32 cellular contexts compared by ENCODE assay signal in genomic region chrX:117978402-117978801, GRCh38.
"Had no signal": no experiment of that assay in that cellular context is flagged by ENCODE, and none has a peak within 500 bp of the region (broad histone marks: within the 10 kb centered on the region; RNA-seq: fewer than 3 reads in every experiment).

No MANE protein-coding gene starts in this region.

- H3K36me3 ChIP-seq: adrenal gland, cardiac muscle cell had no signal

- H3K27me3 ChIP-seq: adrenal gland, cardiac muscle cell had no signal

- FAIRE-seq: bronchial epithelial cell, TTC549 had no signal

- ATAC-seq: activated CD8-positive, alpha-beta T cell treated with anti-CD3 and anti-CD28 coated beads for 36 hours; activated naive CD4-positive, alpha-beta T cell treated with anti-CD3 and anti-CD28 coated beads, Interleukin-2, amount 50 U/mL, for 72 hours; activated T-cell treated with anti-CD3 and anti-CD28 coated beads, Interleukin-2, amount 50 U/mL, for 4 hours; activated T-cell treated with anti-CD3 and anti-CD28 coated beads, Interleukin-2, amount 50 U/mL, for 72 hours; activated T-helper 17 cell treated with anti-CD3 and anti-CD28 coated beads, Interleukin-2, amount 50 U/mL, for 72 hours had no signal

- H3K4me1 ChIP-seq: adrenal gland had no signal

- DNase-seq: activated B cell treated with CpG ODN at 0.5 μM for 24 hours; activated CD4-positive, alpha-beta memory T cell treated with anti-CD3 and anti-CD28 coated beads for 36 hours; activated CD4-positive, alpha-beta T cell treated with anti-CD3 and anti-CD28 coated beads for 4 hours; activated CD4-positive, alpha-beta T cell treated with anti-CD3 and anti-CD28 coated beads, Interleukin-2, amount 10 ng/mL, durations not matched to agents 24 days and 14 days; activated CD4-positive, alpha-beta T cell treated with anti-CD3 and anti-CD28 coated beads, Interleukin-2, amount 50 U/mL, for 1 hour; activated CD4-positive, alpha-beta T cell treated with anti-CD3 and anti-CD28 coated beads, Interleukin-2, amount 50 U/mL, for 4 hours; activated CD4-positive, CD25-positive, alpha-beta regulatory T cell treated with anti-CD3 and anti-CD28 coated beads, Interleukin-2, amount 50 U/mL, for 72 hours; activated CD8-positive, alpha-beta memory T cell treated with anti-CD3 and anti-CD28 coated beads, Interleukin-2, amount 50 U/mL, for 4 hours; activated CD8-positive, alpha-beta T cell treated with anti-CD3 and anti-CD28 coated beads for 36 hours; activated effector memory CD4-positive, alpha-beta T cell treated with anti-CD3 and anti-CD28 coated beads, Interleukin-2, amount 50 U/mL, for 16 hours; activated gamma-delta T cell treated with Interleukin-2 at 50 U/mL for 16 hours; activated naive CD4-positive, alpha-beta T cell; activated naive CD4-positive, alpha-beta T cell treated with anti-CD3 and anti-CD28 coated beads for 36 hours; activated naive CD4-positive, alpha-beta T cell treated with anti-CD3 and anti-CD28 coated beads, Interleukin-2, amount 50 U/mL, for 16 hours; activated naive CD8-positive, alpha-beta T cell treated with anti-CD3 and anti-CD28 coated beads for 36 hours; activated T-cell treated with anti-CD3 and anti-CD28 coated beads for 4 hours; activated T-cell treated with anti-CD3 and anti-CD28 coated beads, Interleukin-2, amount 50 U/mL, for 1 hour; activated T-cell treated with anti-CD3 and anti-CD28 coated beads, Interleukin-2, amount 50 U/mL, for 4 hours; activated T-cell treated with anti-CD3 and anti-CD28 coated beads, Interleukin-2, amount 50 U/mL, for 72 hours; adrenal gland; amniotic stem cell; aorta; caudate nucleus; T-helper 1 cell; T-helper 2 cell; T-helper 9 cell had no signal

- H3K27ac ChIP-seq: adrenal gland, cardiac muscle cell, VCaP had no signal

- H3K4me3 ChIP-seq: adrenal gland, cardiac muscle cell had no signal

- H3K9me3 ChIP-seq: adrenal gland had no signal
